Comparison of ENCODE assay signal across 18 cellular contexts in genomic region chr6:54971825-54972224, GRCh38.
DNase-seq lines count a peak whose midpoint lies in the region; ATAC-seq, FAIRE-seq and TF ChIP-seq lines count a peak whose summit lies in the region.
"Had no signal": no experiment of that assay in that cellular context is flagged by ENCODE, and none has a peak within 500 bp of the region (broad histone marks: within the 10 kb centered on the region; RNA-seq: fewer than 3 reads in every experiment).

No MANE protein-coding gene starts in this region.

- H3K4me1 ChIP-seq in breast epithelium (no peaks in the 10 kb centered on the region), foreskin keratinocyte (no peaks in the 10 kb centered on the region), HAP-1 (no peaks in the 10 kb centered on the region; the same call in 1 of the 2 replicates), lower lobe of right lung (no peaks in the 10 kb centered on the region)
- H3K4me1 ChIP-seq: A549 had no signal

- in situ Hi-C loops in HAP-1 (cut with MboI; ENCODE audit: low sequenced_read_pairs): no loop called here

- TF ChIP-seq CTCF in MCF 10A (IDR thresholded peaks at IDR 0.05; ENCODE audit: unreplicated experiment) (no peak), breast epithelium (IDR thresholded peaks at IDR 0.05) (no peak), bronchial epithelial cell (IDR thresholded peaks at IDR 0.05; ENCODE audit: insufficient read depth, low read length, severe bottlenecking) (no peak), foreskin keratinocyte (conservative IDR thresholded peaks at IDR 0.05) (no peak), lower lobe of right lung (IDR thresholded peaks at IDR 0.05) (no peak)

- H3K9me3 ChIP-seq in breast epithelium (no peaks in the 10 kb centered on the region), HAP-1 (no peaks in the 10 kb centered on the region), lower lobe of right lung (no peaks in the 10 kb centered on the region)
- H3K9me3 ChIP-seq: A549 had no signal

- intact Hi-C loops in MCF 10A (cut with micrococcal nuclease): no loop called here
- intact Hi-C loops in breast epithelium (cut with DNase I; ENCODE audit: low total_unique reads): no loop called here
- intact Hi-C loops in lower lobe of right lung (cut with DNase I): no loop called here

- no peak overlapping the region for H3K4me3 Mint-ChIP-seq in MCF 10A (ENCODE audit: unreplicated experiment)
- H3K4me3 Mint-ChIP-seq: CD4-positive, alpha-beta memory T cell had no signal

- H3K4me1 Mint-ChIP-seq in MCF 10A (ENCODE audit: insufficient read depth, unreplicated experiment): peaks cover 6% of the 10 kb centered on the region
- H3K4me1 Mint-ChIP-seq: CD4-positive, alpha-beta memory T cell had no signal

- CTCF ChIA-PET in MCF 10A (lab: Yijun Ruan, JAX): no interaction called here

- no peaks in the 10 kb centered on the region for H3K36me3 Mint-ChIP-seq in MCF 10A (ENCODE audit: insufficient read depth, unreplicated experiment)
- H3K36me3 Mint-ChIP-seq: CD4-positive, alpha-beta memory T cell had no signal

- H3K27me3 ChIP-seq in breast epithelium (no peaks in the 10 kb centered on the region), bronchial epithelial cell (ENCODE audit: control insufficient read depth, insufficient read depth, low read length) (no peaks in the 10 kb centered on the region), foreskin keratinocyte (no peaks in the 10 kb centered on the region), HAP-1 (ENCODE audit: low read depth) (no peaks in the 10 kb centered on the region), lower lobe of right lung (ENCODE audit: low read depth) (no peaks in the 10 kb centered on the region)

- no peak for FAIRE-seq in bronchial epithelial cell (lab: Jason Lieb, UNC)
- FAIRE-seq: A549, GM12878 had no signal

- POLR2A ChIA-PET in MCF 10A (lab: Yijun Ruan, JAX): interaction anchor here (0.7 kb wide), 1 partner anchor 58 kb away, joined by 3 read pairs; no protein-coding TSS in a partner anchor

- no peak for TF ChIP-seq POLR2A in breast epithelium (IDR thresholded peaks at IDR 0.05)

- no TSS peak for BruUV-seq in MCF 10A (replicated peaks; lab: Mats Ljungman, UMichigan)

- DNase-seq in MCF 10A (ENCODE audit: unreplicated experiment): peak; percentile 21
- DNase-seq in breast epithelium (ENCODE audit: low spot score in 2 of 2): no peak
- DNase-seq in bronchial epithelial cell (ENCODE audit: low read depth): peak; percentile 82
- peak in 1 of 2 donors; percentile 64 for DNase-seq in foreskin keratinocyte
- no peak for DNase-seq in HAP-1 (ENCODE audit: low spot score in 2 of 2)
- no peak for DNase-seq in lower lobe of right lung
- DNase-seq in middle frontal gyrus (ENCODE audit: extremely low spot score, low spot score): no peak
- DNase-seq: AML-193; CD4-positive, alpha-beta memory T cell; DMS53; DND-41; EL; GOT3; H7 had no signal

- ATAC-seq in foreskin keratinocyte: peak; percentile 76
- ATAC-seq in lower lobe of right lung: no peak
- ATAC-seq: A549, GM12878 had no signal

- no peaks in the 10 kb centered on the region for H3K27me3 Mint-ChIP-seq in MCF 10A (ENCODE audit: insufficient read depth, unreplicated experiment)
- H3K27me3 Mint-ChIP-seq: CD4-positive, alpha-beta memory T cell had no signal

- peaks cover 4% of the 10 kb centered on the region for H3K36me3 ChIP-seq in breast epithelium
- no peaks in the 10 kb centered on the region for H3K36me3 ChIP-seq in bronchial epithelial cell (ENCODE audit: control insufficient read depth, insufficient read depth, low read length)
- H3K36me3 ChIP-seq in HAP-1 (replicated peaks): no peaks in the 10 kb centered on the region
- H3K36me3 ChIP-seq in lower lobe of right lung: no peaks in the 10 kb centered on the region

- no peak overlapping the region for H3K4me3 ChIP-seq in breast epithelium
- no peak overlapping the region for H3K4me3 ChIP-seq in bronchial epithelial cell (ENCODE audit: low read depth, low read length)
- H3K4me3 ChIP-seq in HAP-1: no peak overlapping the region
- H3K4me3 ChIP-seq in lower lobe of right lung: no peak overlapping the region
- H3K4me3 ChIP-seq: A549, GM12878 had no signal

- H3K9me3 Mint-ChIP-seq in MCF 10A (ENCODE audit: unreplicated experiment): no peaks in the 10 kb centered on the region

- H3K27ac ChIP-seq in breast epithelium (no peak overlapping the region), foreskin keratinocyte (peak overlapping the region; percentile 19), lower lobe of right lung (no peak overlapping the region)
- H3K27ac ChIP-seq: 22Rv1, A549, C4-2B had no signal

- H3K27ac Mint-ChIP-seq in MCF 10A (ENCODE audit: low read depth, unreplicated experiment): no peak overlapping the region
- H3K27ac Mint-ChIP-seq: CD4-positive, alpha-beta memory T cell had no signal

Comparison
In these comparisons a context has a peak if more than half of its experiments do, and no peak if none do; other contexts are left out.
1. DNase-seq: peak in MCF 10A (single experiment) and bronchial epithelial cell (single experiment); none in breast epithelium (0 of 2), HAP-1 (0 of 2), lower lobe of right lung (single experiment) and middle frontal gyrus (single experiment).